Comparison of ENCODE assay signal across 36 cellular contexts in genomic region chr6:25570608-25571007, GRCh38.
"Had no signal": no experiment of that assay in that cellular context is flagged by ENCODE, and none has a peak within 500 bp of the region (broad histone marks: within the 10 kb centered on the region; RNA-seq: fewer than 3 reads in every experiment).

No MANE protein-coding gene starts in this region.

- H3K4me3 ChIP-seq: adrenal gland, body of pancreas, breast epithelium had no signal

- FAIRE-seq: astrocyte, TTC549 had no signal

- H3K4me1 Mint-ChIP-seq: activated B cell treated with CpG ODN at 0.5 μM for 24 hours; activated CD4-positive, alpha-beta T cell treated with anti-CD3 and anti-CD28 coated beads, Interleukin-2, amount 10 ng/mL, durations not matched to agents 24 days and 14 days; activated naive CD8-positive, alpha-beta T cell treated with anti-CD3 and anti-CD28 coated beads for 36 hours; activated T-helper 17 cell treated with anti-CD3 and anti-CD28 coated beads, Interleukin-2, amount 50 U/mL, for 72 hours had no signal

- DNase-seq: activated B cell treated with CpG ODN at 0.5 μM for 24 hours; activated CD4-positive, alpha-beta memory T cell treated with anti-CD3 and anti-CD28 coated beads for 36 hours; activated CD4-positive, alpha-beta T cell treated with anti-CD3 and anti-CD28 coated beads for 4 hours; activated CD4-positive, alpha-beta T cell treated with anti-CD3 and anti-CD28 coated beads, Interleukin-2, amount 10 ng/mL, durations not matched to agents 24 days and 14 days; activated CD4-positive, alpha-beta T cell treated with anti-CD3 and anti-CD28 coated beads, Interleukin-2, amount 50 U/mL, for 1 hour; activated CD4-positive, alpha-beta T cell treated with anti-CD3 and anti-CD28 coated beads, Interleukin-2, amount 50 U/mL, for 4 hours; activated CD4-positive, CD25-positive, alpha-beta regulatory T cell treated with anti-CD3 and anti-CD28 coated beads, Interleukin-2, amount 50 U/mL, for 72 hours; activated CD8-positive, alpha-beta memory T cell treated with anti-CD3 and anti-CD28 coated beads, Interleukin-2, amount 50 U/mL, for 4 hours; activated CD8-positive, alpha-beta T cell treated with anti-CD3 and anti-CD28 coated beads for 36 hours; activated effector memory CD4-positive, alpha-beta T cell treated with anti-CD3 and anti-CD28 coated beads, Interleukin-2, amount 50 U/mL, for 16 hours; activated gamma-delta T cell treated with Interleukin-2 at 50 U/mL for 16 hours; activated naive CD4-positive, alpha-beta T cell; activated naive CD4-positive, alpha-beta T cell treated with anti-CD3 and anti-CD28 coated beads for 36 hours; activated naive CD4-positive, alpha-beta T cell treated with anti-CD3 and anti-CD28 coated beads, Interleukin-2, amount 50 U/mL, for 16 hours; activated naive CD8-positive, alpha-beta T cell treated with anti-CD3 and anti-CD28 coated beads for 36 hours; activated T-cell treated with anti-CD3 and anti-CD28 coated beads for 4 hours; activated T-cell treated with anti-CD3 and anti-CD28 coated beads, Interleukin-2, amount 50 U/mL, for 1 hour; activated T-cell treated with anti-CD3 and anti-CD28 coated beads, Interleukin-2, amount 50 U/mL, for 4 hours; activated T-cell treated with anti-CD3 and anti-CD28 coated beads, Interleukin-2, amount 50 U/mL, for 72 hours; adrenal gland; amniotic stem cell; aorta; body of pancreas; brain microvascular endothelial cell; central memory CD4-positive, alpha-beta T cell; T-helper 2 cell; T-helper 9 cell had no signal

- ATAC-seq: activated CD8-positive, alpha-beta T cell treated with anti-CD3 and anti-CD28 coated beads for 36 hours; activated naive CD4-positive, alpha-beta T cell treated with anti-CD3 and anti-CD28 coated beads, Interleukin-2, amount 50 U/mL, for 72 hours; activated T-cell treated with anti-CD3 and anti-CD28 coated beads, Interleukin-2, amount 50 U/mL, for 4 hours; activated T-cell treated with anti-CD3 and anti-CD28 coated beads, Interleukin-2, amount 50 U/mL, for 72 hours; activated T-helper 17 cell treated with anti-CD3 and anti-CD28 coated beads, Interleukin-2, amount 50 U/mL, for 72 hours; body of pancreas had no signal

- H3K36me3 ChIP-seq: adrenal gland, brain microvascular endothelial cell had no signal

- H3K27ac ChIP-seq: adrenal gland, body of pancreas, brain microvascular endothelial cell, breast epithelium, VCaP had no signal

- H3K27me3 Mint-ChIP-seq: activated B cell treated with CpG ODN at 0.5 μM for 24 hours; activated CD4-positive, alpha-beta memory T cell treated with anti-CD3 and anti-CD28 coated beads for 36 hours; activated CD4-positive, alpha-beta T cell treated with anti-CD3 and anti-CD28 coated beads, Interleukin-2, amount 10 ng/mL, durations not matched to agents 24 days and 14 days; activated CD8-positive, alpha-beta T cell treated with anti-CD3 and anti-CD28 coated beads for 36 hours; activated naive CD8-positive, alpha-beta T cell treated with anti-CD3 and anti-CD28 coated beads for 36 hours; activated T-helper 17 cell treated with anti-CD3 and anti-CD28 coated beads, Interleukin-2, amount 50 U/mL, for 72 hours had no signal

- H3K27ac Mint-ChIP-seq: activated B cell treated with CpG ODN at 0.5 μM for 24 hours; activated CD4-positive, alpha-beta memory T cell treated with anti-CD3 and anti-CD28 coated beads for 36 hours; activated CD4-positive, alpha-beta T cell treated with anti-CD3 and anti-CD28 coated beads, Interleukin-2, amount 10 ng/mL, durations not matched to agents 24 days and 14 days; activated CD8-positive, alpha-beta T cell treated with anti-CD3 and anti-CD28 coated beads for 36 hours; activated naive CD4-positive, alpha-beta T cell treated with anti-CD3 and anti-CD28 coated beads for 36 hours; activated naive CD4-positive, alpha-beta T cell treated with anti-CD3 and anti-CD28 coated beads, Interleukin-2, amount 50 U/mL, for 72 hours; activated naive CD8-positive, alpha-beta T cell treated with anti-CD3 and anti-CD28 coated beads for 36 hours; activated T-cell treated with anti-CD3 and anti-CD28 coated beads, Interleukin-2, amount 50 U/mL, for 72 hours; activated T-helper 1 cell treated with anti-CD3 and anti-CD28 coated beads, Interleukin-12 subunit alpha, Interleukin-12 subunit beta, Interleukin-2, Interleukin-4 antibody, amounts not matched to agents 30 ng/mL and 10 ng/mL and 1 ng/mL, durations not matched to agents 14 hours and 24 hours and 36 hours; activated T-helper 17 cell treated with anti-CD3 and anti-CD28 coated beads, Interleukin-2, amount 50 U/mL, for 72 hours; T-helper 1 cell treated with Interleukin-12 subunit alpha and Interleukin-12 subunit beta and Interleukin-4 antibody, amounts not matched to agents 30 μg/mL and 1 μg/mL, for 36 hours; T-helper 2 cell treated with Interferon-gamma antibody and Interleukin-4, amounts not matched to agents 5 μg/mL and 100 μg/mL, for 36 hours had no signal

- H3K9me3 ChIP-seq: adrenal gland, body of pancreas, breast epithelium had no signal

- H3K4me1 ChIP-seq: adrenal gland, body of pancreas, breast epithelium had no signal

- H3K9me3 Mint-ChIP-seq: activated B cell treated with CpG ODN at 0.5 μM for 24 hours; activated CD4-positive, alpha-beta memory T cell treated with anti-CD3 and anti-CD28 coated beads for 36 hours; activated CD4-positive, alpha-beta T cell treated with anti-CD3 and anti-CD28 coated beads, Interleukin-2, amount 10 ng/mL, durations not matched to agents 24 days and 14 days; activated CD8-positive, alpha-beta T cell treated with anti-CD3 and anti-CD28 coated beads for 36 hours; activated naive CD4-positive, alpha-beta T cell treated with anti-CD3 and anti-CD28 coated beads for 36 hours; activated naive CD4-positive, alpha-beta T cell treated with anti-CD3 and anti-CD28 coated beads, Interleukin-2, amount 50 U/mL, for 72 hours; activated naive CD8-positive, alpha-beta T cell treated with anti-CD3 and anti-CD28 coated beads for 36 hours; activated T-cell treated with anti-CD3 and anti-CD28 coated beads, Interleukin-2, amount 50 U/mL, for 4 hours; activated T-cell treated with anti-CD3 and anti-CD28 coated beads, Interleukin-2, amount 50 U/mL, for 72 hours; activated T-helper 1 cell treated with anti-CD3 and anti-CD28 coated beads, Interleukin-12 subunit alpha, Interleukin-12 subunit beta, Interleukin-2, Interleukin-4 antibody, amounts not matched to agents 30 ng/mL and 10 ng/mL and 1 ng/mL, durations not matched to agents 14 hours and 24 hours and 36 hours; activated T-helper 17 cell treated with anti-CD3 and anti-CD28 coated beads, Interleukin-2, amount 50 U/mL, for 72 hours; T-helper 1 cell treated with Interleukin-12 subunit alpha and Interleukin-12 subunit beta and Interleukin-4 antibody, amounts not matched to agents 30 μg/mL and 1 μg/mL, for 36 hours; T-helper 2 cell treated with Interferon-gamma antibody and Interleukin-4, amounts not matched to agents 5 μg/mL and 100 μg/mL, for 36 hours had no signal

- H3K4me3 Mint-ChIP-seq: activated B cell treated with CpG ODN at 0.5 μM for 24 hours; activated CD4-positive, alpha-beta memory T cell treated with anti-CD3 and anti-CD28 coated beads for 36 hours; activated CD4-positive, alpha-beta T cell treated with anti-CD3 and anti-CD28 coated beads, Interleukin-2, amount 10 ng/mL, durations not matched to agents 24 days and 14 days; activated CD8-positive, alpha-beta T cell treated with anti-CD3 and anti-CD28 coated beads for 36 hours; activated naive CD4-positive, alpha-beta T cell treated with anti-CD3 and anti-CD28 coated beads for 36 hours; activated naive CD8-positive, alpha-beta T cell treated with anti-CD3 and anti-CD28 coated beads for 36 hours; activated T-cell treated with anti-CD3 and anti-CD28 coated beads, Interleukin-2, amount 50 U/mL, for 4 hours; activated T-cell treated with anti-CD3 and anti-CD28 coated beads, Interleukin-2, amount 50 U/mL, for 72 hours; activated T-helper 1 cell treated with anti-CD3 and anti-CD28 coated beads, Interleukin-12 subunit alpha, Interleukin-12 subunit beta, Interleukin-2, Interleukin-4 antibody, amounts not matched to agents 30 ng/mL and 10 ng/mL and 1 ng/mL, durations not matched to agents 14 hours and 24 hours and 36 hours; activated T-helper 17 cell treated with anti-CD3 and anti-CD28 coated beads, Interleukin-2, amount 50 U/mL, for 72 hours; T-helper 1 cell treated with Interleukin-12 subunit alpha and Interleukin-12 subunit beta and Interleukin-4 antibody, amounts not matched to agents 30 μg/mL and 1 μg/mL, for 36 hours; T-helper 2 cell treated with Interferon-gamma antibody and Interleukin-4, amounts not matched to agents 5 μg/mL and 100 μg/mL, for 36 hours had no signal

- H3K27me3 ChIP-seq: adrenal gland, body of pancreas, brain microvascular endothelial cell, breast epithelium had no signal
